ENCODE assay signal across 17 cellular contexts in genomic region chr7:156776527-156776926, GRCh38.
"Had no signal": no experiment of that assay in that cellular context is flagged by ENCODE, and none has a peak within 500 bp of the region (broad histone marks: within the 10 kb centered on the region; RNA-seq: fewer than 3 reads in every experiment).

No MANE protein-coding gene starts in this region.

- H3K9me3 ChIP-seq: upper lobe of right lung had no signal

- H3K4me1 ChIP-seq: foreskin keratinocyte, upper lobe of right lung had no signal

- DNase-seq: activated CD4-positive, CD25-positive, alpha-beta regulatory T cell treated with anti-CD3 and anti-CD28 coated beads, Interleukin-2, amount 50 U/mL, for 72 hours; activated CD8-positive, alpha-beta memory T cell treated with anti-CD3 and anti-CD28 coated beads for 24 hours; activated gamma-delta T cell treated with Interleukin-2 at 50 U/mL for 16 hours; effector memory CD4-positive, alpha-beta T cell; foreskin keratinocyte; glutamatergic neuron; left ventricle myocardium superior; mesendoderm; natural killer cell; posterior cingulate gyrus; retina; stimulated activated CD4-positive, alpha-beta T cell treated with anti-CD3 and anti-CD28 coated beads, Interleukin-15, amount 100 ng/mL, for 24 hours; stimulated activated CD4-positive, alpha-beta T cell treated with anti-CD3 and anti-CD28 coated beads, Interleukin-4, amount 100 ng/mL, for 1 hour; stimulated activated naive CD8-positive, alpha-beta T cell treated with anti-CD3 and anti-CD28 coated beads, Interleukin-15, amount 100 ng/mL, for 72 hours; upper lobe of right lung had no signal

- H3K27me3 ChIP-seq: foreskin keratinocyte, upper lobe of right lung had no signal

- H3K27ac ChIP-seq: foreskin keratinocyte, upper lobe of right lung had no signal

- H3K27ac Mint-ChIP-seq: dendritic cell treated with granulocyte-macrophage colony-stimulating factor and Interleukin-4, amounts not matched to agents 40 ng/mL and 50 ng/mL, for 4 days had no signal

- H3K36me3 ChIP-seq: upper lobe of right lung had no signal

- H3K4me3 Mint-ChIP-seq: dendritic cell treated with granulocyte-macrophage colony-stimulating factor and Interleukin-4, amounts not matched to agents 40 ng/mL and 50 ng/mL, for 4 days; natural killer cell had no signal

- H3K36me3 Mint-ChIP-seq: natural killer cell had no signal

- H3K27me3 Mint-ChIP-seq: dendritic cell treated with granulocyte-macrophage colony-stimulating factor and Interleukin-4, amounts not matched to agents 40 ng/mL and 50 ng/mL, for 4 days; stimulated activated naive CD8-positive, alpha-beta T cell treated with anti-CD3 and anti-CD28 coated beads, Interleukin-15, amount 100 ng/mL, for 72 hours had no signal

- H3K9me3 Mint-ChIP-seq: dendritic cell treated with granulocyte-macrophage colony-stimulating factor and Interleukin-4, amounts not matched to agents 40 ng/mL and 50 ng/mL, for 4 days; natural killer cell had no signal

- ATAC-seq: left ventricle myocardium superior, natural killer cell, upper lobe of right lung had no signal

- H3K4me3 ChIP-seq: skin epidermis, upper lobe of right lung had no signal
